In genomic region chr17:39951924-39952664, GRCh38 we compare ENCODE assay signal across 8 cellular contexts. TPM values are rescaled to one million over a fixed set of nuclear protein-coding genes. Genes with fewer than 3 reads are reported as not detected.
DNase-seq lines count a peak whose midpoint lies in the region; ATAC-seq and TF ChIP-seq lines count a peak whose summit lies in the region.

No MANE protein-coding gene starts in this region.

- H3K4me1 ChIP-seq in NT2/D1 (ENCODE audit: insufficient read depth, insufficient read length) (peaks cover 15% of the 10 kb centered on the region), esophagus squamous epithelium (peaks cover 5 to 17% (median 8%) of the 10 kb centered on the region in 3 donors), psoas muscle (peaks cover 5% of the 10 kb centered on the region)

- H3K9me3 ChIP-seq in NT2/D1 (ENCODE audit: insufficient read depth, low read length) (no peaks in the 10 kb centered on the region), esophagus squamous epithelium (no peaks in the 10 kb centered on the region), psoas muscle (no peaks in the 10 kb centered on the region)

- peaks cover 18% of the 10 kb centered on the region for H3K27me3 ChIP-seq in NT2/D1 (ENCODE audit: insufficient read depth, insufficient read length)
- H3K27me3 ChIP-seq in esophagus squamous epithelium = no peaks in the 10 kb centered on the region
- no peaks in the 10 kb centered on the region for H3K27me3 ChIP-seq in psoas muscle (ENCODE audit: insufficient read depth in 3 of 3, low read length in 2 of 3)

- peak overlapping the region in 3 of 4 donors; percentile 47 to 66 (median 49) for H3K27ac ChIP-seq in esophagus squamous epithelium
- H3K27ac ChIP-seq in psoas muscle = peak overlapping the region; percentile 59

- ATAC-seq in psoas muscle = no peak
- no peak for ATAC-seq in HG03039 (IDR thresholded peaks at IDR 0.05; ENCODE audit: unreplicated experiment)
- no peak for ATAC-seq in HG02588 (IDR thresholded peaks at IDR 0.05; ENCODE audit: unreplicated experiment)
- ATAC-seq in GM21619 (IDR thresholded peaks at IDR 0.05; ENCODE audit: unreplicated experiment) = no peak
- ATAC-seq in HG02884 (IDR thresholded peaks at IDR 0.05; ENCODE audit: unreplicated experiment) = no peak

- no peak for TF ChIP-seq POLR2A in esophagus squamous epithelium (IDR thresholded peaks at IDR 0.05)

- H3K36me3 ChIP-seq in NT2/D1 (ENCODE audit: insufficient read depth, insufficient read length, low read length) = no peaks in the 10 kb centered on the region
- no peaks in the 10 kb centered on the region for H3K36me3 ChIP-seq in esophagus squamous epithelium
- no peaks in the 10 kb centered on the region for H3K36me3 ChIP-seq in psoas muscle (ENCODE audit: insufficient read depth in 1 of 2, low read depth in 1 of 2)

- H3K4me3 ChIP-seq in GM12875 (ENCODE audit: low read depth, low read length) = peak overlapping the region; percentile 52
- H3K4me3 ChIP-seq in NT2/D1 (ENCODE audit: insufficient read length, low read depth) = peak overlapping the region; percentile 45
- peak overlapping the region; percentile 26 to 67 (median 44) for H3K4me3 ChIP-seq in esophagus squamous epithelium
- peak overlapping the region; percentile 54 for H3K4me3 ChIP-seq in psoas muscle

- peak overlapping the region; percentile 65 for H3K9ac ChIP-seq in NT2/D1 (ENCODE audit: insufficient read length, low read depth)

- DNase-seq in NT2/D1 (ENCODE audit: low read depth, low spot score) = no peak
- DNase-seq in esophagus squamous epithelium (lab: John Stamatoyannopoulos, UW) = no peak
- peak; percentile 35 to 64 for DNase-seq in psoas muscle

- no peak for TF ChIP-seq CTCF in GM12875 (IDR thresholded peaks at IDR 0.05; ENCODE audit: borderline replicate concordance, insufficient read depth, low read depth, low read length)
- no peak for TF ChIP-seq CTCF in esophagus squamous epithelium (IDR thresholded peaks at IDR 0.05)
- TF ChIP-seq CTCF in psoas muscle (IDR thresholded peaks at IDR 0.05) = no peak

- 68 to 78% methylated on average over 12 to 20 of the region's 21 CpGs for WGBS in esophagus squamous epithelium, 2 donors
- WGBS in psoas muscle, 3 donors = 63 to 70% (median 68%) methylated on average over 21 of the region's 21 CpGs

- intact Hi-C loops in esophagus squamous epithelium (cut with DNase I) (no loop called here), psoas muscle (cut with DNase I) (no loop called here)

RNA-seq across cellular contexts. Expression of gene GSDMA, which starts 10.7 kb away (rescaled TPM):
- total RNA-seq in esophagus squamous epithelium = 1 to 10 TPM; 1.1 to 3.0 (median 1.8) TPM
- total RNA-seq in psoas muscle = under 1 TPM in 2 of 4 donors, not detected in 2; 0.24 to 0.32 TPM
- under 1 TPM in 2 of 3 donors, not detected in 1; 0.03 to 0.06 TPM for polyA plus RNA-seq in psoas muscle

RNA-seq across cellular contexts. Expression of gene LRRC3C, which starts 24.6 kb away (rescaled TPM):
- total RNA-seq in esophagus squamous epithelium = not detected
- not detected for total RNA-seq in psoas muscle
- polyA plus RNA-seq in psoas muscle = under 1 TPM in 1 of 3 donors, not detected in 2; 0.04 TPM

RNA-seq across cellular contexts. Expression of gene ORMDL3, which starts 24.7 kb away (rescaled TPM):
- total RNA-seq in esophagus squamous epithelium = 10 to 100 TPM; 13.6 to 35.2 (median 31.2) TPM
- 10 to 100 TPM; 16.9 to 25.1 (median 22.0) TPM for total RNA-seq in psoas muscle
- 10 to 100 TPM; 18.7 to 66.9 (median 23.6) TPM for polyA plus RNA-seq in psoas muscle

RNA-seq across cellular contexts. Expression of gene PSMD3, which starts 28.5 kb away (rescaled TPM):
- total RNA-seq in esophagus squamous epithelium = 100 to 1,000 TPM in 1 of 4 donors, 10 to 100 TPM in 3; 72.2 to 121 (median 84.7) TPM
- 100 to 1,000 TPM; 137 to 253 (median 220) TPM for total RNA-seq in psoas muscle
- polyA plus RNA-seq in psoas muscle = 100 to 1,000 TPM; 168 to 392 (median 234) TPM

RNA-seq across cellular contexts. Expression of gene GSDMB, which starts 33.7 kb away (rescaled TPM):
- total RNA-seq in esophagus squamous epithelium (1 to 10 TPM in 3 of 4 donors, under 1 TPM in 1; 0.67 to 4.2 (median 1.4) TPM), psoas muscle (1 to 10 TPM in 1 of 4 donors, under 1 TPM in 3; 0.54 to 3.6 (median 0.93) TPM)
- polyA plus RNA-seq in psoas muscle = 1 to 10 TPM in 1 of 3 donors, under 1 TPM in 2; 0.77 to 1.1 (median 1.00) TPM

Comparison
In these comparisons a context has a peak if more than half of its experiments do, and no peak if none do; other contexts are left out.
1. DNase-seq: peak in psoas muscle (2 of 2); none in NT2/D1 (single experiment) and esophagus squamous epithelium (single experiment).
2. Peak in every context shown above with its lines, with median percentiles within 50 percentile points of each other: H3K4me3 ChIP-seq.